Comparison of ENCODE assay signal across 1 cellular context in the genomic region with DNA sequence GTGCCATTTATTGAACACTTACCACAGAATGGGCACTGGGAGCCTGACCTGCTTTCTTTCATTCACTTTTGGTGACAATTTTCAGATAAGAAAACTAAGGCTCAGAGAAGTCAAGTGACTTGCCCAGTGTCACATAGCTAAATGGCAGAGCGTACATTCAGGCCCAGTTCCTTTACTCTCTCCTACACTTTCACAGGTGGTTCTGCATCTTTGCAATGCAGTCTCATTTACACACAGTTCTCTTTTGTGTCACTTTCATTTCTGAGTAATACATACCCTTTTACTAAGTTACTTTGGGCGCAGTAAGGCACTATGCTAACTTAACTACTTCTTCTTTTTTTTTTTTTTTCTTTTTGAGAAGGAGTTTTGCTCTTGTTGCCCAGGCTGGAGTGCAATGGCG.
TF ChIP-seq lines count a peak whose summit lies in the region.

No MANE protein-coding gene starts in this region.

TF ChIP-seq in GM12878, 131 proteins besides CTCF, POLR2A, EP300 and RAD21 (continued from another document and continues in another):
- TF ChIP-seq, protein P1, sequence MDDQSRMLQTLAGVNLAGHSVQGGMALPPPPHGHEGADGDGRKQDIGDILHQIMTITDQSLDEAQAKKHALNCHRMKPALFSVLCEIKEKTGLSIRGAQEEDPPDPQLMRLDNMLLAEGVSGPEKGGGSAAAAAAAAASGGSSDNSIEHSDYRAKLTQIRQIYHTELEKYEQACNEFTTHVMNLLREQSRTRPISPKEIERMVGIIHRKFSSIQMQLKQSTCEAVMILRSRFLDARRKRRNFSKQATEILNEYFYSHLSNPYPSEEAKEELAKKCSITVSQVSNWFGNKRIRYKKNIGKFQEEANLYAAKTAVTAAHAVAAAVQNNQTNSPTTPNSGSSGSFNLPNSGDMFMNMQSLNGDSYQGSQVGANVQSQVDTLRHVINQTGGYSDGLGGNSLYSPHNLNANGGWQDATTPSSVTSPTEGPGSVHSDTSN (IDR thresholded peaks at IDR 0.05; ENCODE audit: insufficient replicate concordance, low read depth, low read length): no peak
- TF ChIP-seq, protein P2, sequence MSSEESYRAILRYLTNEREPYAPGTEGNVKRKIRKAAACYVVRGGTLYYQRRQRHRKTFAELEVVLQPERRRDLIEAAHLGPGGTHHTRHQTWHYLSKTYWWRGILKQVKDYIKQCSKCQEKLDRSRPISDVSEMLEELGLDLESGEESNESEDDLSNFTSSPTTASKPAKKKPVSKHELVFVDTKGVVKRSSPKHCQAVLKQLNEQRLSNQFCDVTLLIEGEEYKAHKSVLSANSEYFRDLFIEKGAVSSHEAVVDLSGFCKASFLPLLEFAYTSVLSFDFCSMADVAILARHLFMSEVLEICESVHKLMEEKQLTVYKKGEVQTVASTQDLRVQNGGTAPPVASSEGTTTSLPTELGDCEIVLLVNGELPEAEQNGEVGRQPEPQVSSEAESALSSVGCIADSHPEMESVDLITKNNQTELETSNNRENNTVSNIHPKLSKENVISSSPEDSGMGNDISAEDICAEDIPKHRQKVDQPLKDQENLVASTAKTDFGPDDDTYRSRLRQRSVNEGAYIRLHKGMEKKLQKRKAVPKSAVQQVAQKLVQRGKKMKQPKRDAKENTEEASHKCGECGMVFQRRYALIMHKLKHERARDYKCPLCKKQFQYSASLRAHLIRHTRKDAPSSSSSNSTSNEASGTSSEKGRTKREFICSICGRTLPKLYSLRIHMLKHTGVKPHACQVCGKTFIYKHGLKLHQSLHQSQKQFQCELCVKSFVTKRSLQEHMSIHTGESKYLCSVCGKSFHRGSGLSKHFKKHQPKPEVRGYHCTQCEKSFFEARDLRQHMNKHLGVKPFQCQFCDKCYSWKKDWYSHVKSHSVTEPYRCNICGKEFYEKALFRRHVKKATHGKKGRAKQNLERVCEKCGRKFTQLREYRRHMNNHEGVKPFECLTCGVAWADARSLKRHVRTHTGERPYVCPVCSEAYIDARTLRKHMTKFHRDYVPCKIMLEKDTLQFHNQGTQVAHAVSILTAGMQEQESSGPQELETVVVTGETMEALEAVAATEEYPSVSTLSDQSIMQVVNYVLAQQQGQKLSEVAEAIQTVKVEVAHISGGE (CRISPR knock-in tag; IDR thresholded peaks at IDR 0.05): no peak
- TF ChIP-seq ZSCAN29 (IDR thresholded peaks at IDR 0.05) (no peak), STAT3 (IDR thresholded peaks at IDR 0.05; ENCODE audit: low read depth, low read length) (no peak), WRNIP1 (IDR thresholded peaks at IDR 0.05; ENCODE audit: borderline replicate concordance, low read depth, low read length) (no peak), FOS (IDR thresholded peaks at IDR 0.05; ENCODE audit: borderline replicate concordance, extremely low read depth, insufficient read length) (no peak), SIX5 (IDR thresholded peaks at IDR 0.05; ENCODE audit: low read depth, low read length, severe bottlenecking) (no peak), NFXL1 (IDR thresholded peaks at IDR 0.05; ENCODE audit: borderline replicate concordance) (no peak), MYB (IDR thresholded peaks at IDR 0.05; ENCODE audit: borderline replicate concordance, low read depth, low read length) (no peak), TBL1XR1 (IDR thresholded peaks at IDR 0.05; ENCODE audit: low read depth, low read length) (no peak), SMAD1 (IDR thresholded peaks at IDR 0.05; ENCODE audit: low read depth, partially characterized antibody) (no peak), KLF5 (IDR thresholded peaks at IDR 0.05; ENCODE audit: partially characterized antibody) (no peak), IKZF2 (IDR thresholded peaks at IDR 0.05) (peak in 1 of 2 experiments; percentile 40; a peak in 2 of 4 replicates), SMC3 (IDR thresholded peaks at IDR 0.05; ENCODE audit: borderline replicate concordance, low read length) (no peak), RB1 (IDR thresholded peaks at IDR 0.05; ENCODE audit: borderline replicate concordance) (no peak), HDAC6 (IDR thresholded peaks at IDR 0.05; ENCODE audit: unreplicated experiment) (no peak), NR2F1 (conservative IDR thresholded peaks at IDR 0.05) (0 out of 2 replicates have a peak, but pooled peaks have one; percentile 26), ZNF207 (IDR thresholded peaks at IDR 0.05; ENCODE audit: borderline replicate concordance) (no peak), SMAD5 (IDR thresholded peaks at IDR 0.05; ENCODE audit: low read depth) (no peak), HDGF (IDR thresholded peaks at IDR 0.05) (no peak), MTA2 (IDR thresholded peaks at IDR 0.05; ENCODE audit: low read depth) (peak; percentile 36; the same call in 1 of the 2 replicates), TARDBP (IDR thresholded peaks at IDR 0.05; ENCODE audit: borderline replicate concordance) (no peak), TCF12 (IDR thresholded peaks at IDR 0.05; ENCODE audit: low read depth, low read length) (no peak), CEBPB (IDR thresholded peaks at IDR 0.05; ENCODE audit: borderline replicate concordance in 1 of 2, low read depth in 2 of 2, low read length in 2 of 2) (no peak), RBBP5 (conservative IDR thresholded peaks at IDR 0.05) (no peak), LARP7 (IDR thresholded peaks at IDR 0.05) (no peak), JUNB (IDR thresholded peaks at IDR 0.05) (peak; percentile 53), ZBED1 (IDR thresholded peaks at IDR 0.05; ENCODE audit: borderline replicate concordance) (no peak)
- TF ChIP-seq, protein P3, sequence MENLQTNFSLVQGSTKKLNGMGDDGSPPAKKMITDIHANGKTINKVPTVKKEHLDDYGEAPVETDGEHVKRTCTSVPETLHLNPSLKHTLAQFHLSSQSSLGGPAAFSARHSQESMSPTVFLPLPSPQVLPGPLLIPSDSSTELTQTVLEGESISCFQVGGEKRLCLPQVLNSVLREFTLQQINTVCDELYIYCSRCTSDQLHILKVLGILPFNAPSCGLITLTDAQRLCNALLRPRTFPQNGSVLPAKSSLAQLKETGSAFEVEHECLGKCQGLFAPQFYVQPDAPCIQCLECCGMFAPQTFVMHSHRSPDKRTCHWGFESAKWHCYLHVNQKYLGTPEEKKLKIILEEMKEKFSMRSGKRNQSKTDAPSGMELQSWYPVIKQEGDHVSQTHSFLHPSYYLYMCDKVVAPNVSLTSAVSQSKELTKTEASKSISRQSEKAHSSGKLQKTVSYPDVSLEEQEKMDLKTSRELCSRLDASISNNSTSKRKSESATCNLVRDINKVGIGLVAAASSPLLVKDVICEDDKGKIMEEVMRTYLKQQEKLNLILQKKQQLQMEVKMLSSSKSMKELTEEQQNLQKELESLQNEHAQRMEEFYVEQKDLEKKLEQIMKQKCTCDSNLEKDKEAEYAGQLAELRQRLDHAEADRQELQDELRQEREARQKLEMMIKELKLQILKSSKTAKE (IDR thresholded peaks at IDR 0.05; ENCODE audit: low read depth, poor library complexity, severe bottlenecking): no peak
- TF ChIP-seq, protein P4, sequence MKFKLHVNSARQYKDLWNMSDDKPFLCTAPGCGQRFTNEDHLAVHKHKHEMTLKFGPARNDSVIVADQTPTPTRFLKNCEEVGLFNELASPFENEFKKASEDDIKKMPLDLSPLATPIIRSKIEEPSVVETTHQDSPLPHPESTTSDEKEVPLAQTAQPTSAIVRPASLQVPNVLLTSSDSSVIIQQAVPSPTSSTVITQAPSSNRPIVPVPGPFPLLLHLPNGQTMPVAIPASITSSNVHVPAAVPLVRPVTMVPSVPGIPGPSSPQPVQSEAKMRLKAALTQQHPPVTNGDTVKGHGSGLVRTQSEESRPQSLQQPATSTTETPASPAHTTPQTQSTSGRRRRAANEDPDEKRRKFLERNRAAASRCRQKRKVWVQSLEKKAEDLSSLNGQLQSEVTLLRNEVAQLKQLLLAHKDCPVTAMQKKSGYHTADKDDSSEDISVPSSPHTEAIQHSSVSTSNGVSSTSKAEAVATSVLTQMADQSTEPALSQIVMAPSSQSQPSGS (IDR thresholded peaks at IDR 0.05; ENCODE audit: low read length): 0 out of 2 replicates have a peak, but pooled peaks have one; percentile 47
- TF ChIP-seq, protein P5, sequence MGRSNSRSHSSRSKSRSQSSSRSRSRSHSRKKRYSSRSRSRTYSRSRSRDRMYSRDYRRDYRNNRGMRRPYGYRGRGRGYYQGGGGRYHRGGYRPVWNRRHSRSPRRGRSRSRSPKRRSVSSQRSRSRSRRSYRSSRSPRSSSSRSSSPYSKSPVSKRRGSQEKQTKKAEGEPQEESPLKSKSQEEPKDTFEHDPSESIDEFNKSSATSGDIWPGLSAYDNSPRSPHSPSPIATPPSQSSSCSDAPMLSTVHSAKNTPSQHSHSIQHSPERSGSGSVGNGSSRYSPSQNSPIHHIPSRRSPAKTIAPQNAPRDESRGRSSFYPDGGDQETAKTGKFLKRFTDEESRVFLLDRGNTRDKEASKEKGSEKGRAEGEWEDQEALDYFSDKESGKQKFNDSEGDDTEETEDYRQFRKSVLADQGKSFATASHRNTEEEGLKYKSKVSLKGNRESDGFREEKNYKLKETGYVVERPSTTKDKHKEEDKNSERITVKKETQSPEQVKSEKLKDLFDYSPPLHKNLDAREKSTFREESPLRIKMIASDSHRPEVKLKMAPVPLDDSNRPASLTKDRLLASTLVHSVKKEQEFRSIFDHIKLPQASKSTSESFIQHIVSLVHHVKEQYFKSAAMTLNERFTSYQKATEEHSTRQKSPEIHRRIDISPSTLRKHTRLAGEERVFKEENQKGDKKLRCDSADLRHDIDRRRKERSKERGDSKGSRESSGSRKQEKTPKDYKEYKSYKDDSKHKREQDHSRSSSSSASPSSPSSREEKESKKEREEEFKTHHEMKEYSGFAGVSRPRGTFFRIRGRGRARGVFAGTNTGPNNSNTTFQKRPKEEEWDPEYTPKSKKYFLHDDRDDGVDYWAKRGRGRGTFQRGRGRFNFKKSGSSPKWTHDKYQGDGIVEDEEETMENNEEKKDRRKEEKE (IDR thresholded peaks at IDR 0.05): no peak
- TF ChIP-seq, protein P6, sequence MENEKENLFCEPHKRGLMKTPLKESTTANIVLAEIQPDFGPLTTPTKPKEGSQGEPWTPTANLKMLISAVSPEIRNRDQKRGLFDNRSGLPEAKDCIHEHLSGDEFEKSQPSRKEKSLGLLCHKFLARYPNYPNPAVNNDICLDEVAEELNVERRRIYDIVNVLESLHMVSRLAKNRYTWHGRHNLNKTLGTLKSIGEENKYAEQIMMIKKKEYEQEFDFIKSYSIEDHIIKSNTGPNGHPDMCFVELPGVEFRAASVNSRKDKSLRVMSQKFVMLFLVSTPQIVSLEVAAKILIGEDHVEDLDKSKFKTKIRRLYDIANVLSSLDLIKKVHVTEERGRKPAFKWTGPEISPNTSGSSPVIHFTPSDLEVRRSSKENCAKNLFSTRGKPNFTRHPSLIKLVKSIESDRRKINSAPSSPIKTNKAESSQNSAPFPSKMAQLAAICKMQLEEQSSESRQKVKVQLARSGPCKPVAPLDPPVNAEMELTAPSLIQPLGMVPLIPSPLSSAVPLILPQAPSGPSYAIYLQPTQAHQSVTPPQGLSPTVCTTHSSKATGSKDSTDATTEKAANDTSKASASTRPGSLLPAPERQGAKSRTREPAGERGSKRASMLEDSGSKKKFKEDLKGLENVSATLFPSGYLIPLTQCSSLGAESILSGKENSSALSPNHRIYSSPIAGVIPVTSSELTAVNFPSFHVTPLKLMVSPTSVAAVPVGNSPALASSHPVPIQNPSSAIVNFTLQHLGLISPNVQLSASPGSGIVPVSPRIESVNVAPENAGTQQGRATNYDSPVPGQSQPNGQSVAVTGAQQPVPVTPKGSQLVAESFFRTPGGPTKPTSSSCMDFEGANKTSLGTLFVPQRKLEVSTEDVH (IDR thresholded peaks at IDR 0.05; ENCODE audit: low read depth, partially characterized antibody): no peak
- TF ChIP-seq, protein P7, sequence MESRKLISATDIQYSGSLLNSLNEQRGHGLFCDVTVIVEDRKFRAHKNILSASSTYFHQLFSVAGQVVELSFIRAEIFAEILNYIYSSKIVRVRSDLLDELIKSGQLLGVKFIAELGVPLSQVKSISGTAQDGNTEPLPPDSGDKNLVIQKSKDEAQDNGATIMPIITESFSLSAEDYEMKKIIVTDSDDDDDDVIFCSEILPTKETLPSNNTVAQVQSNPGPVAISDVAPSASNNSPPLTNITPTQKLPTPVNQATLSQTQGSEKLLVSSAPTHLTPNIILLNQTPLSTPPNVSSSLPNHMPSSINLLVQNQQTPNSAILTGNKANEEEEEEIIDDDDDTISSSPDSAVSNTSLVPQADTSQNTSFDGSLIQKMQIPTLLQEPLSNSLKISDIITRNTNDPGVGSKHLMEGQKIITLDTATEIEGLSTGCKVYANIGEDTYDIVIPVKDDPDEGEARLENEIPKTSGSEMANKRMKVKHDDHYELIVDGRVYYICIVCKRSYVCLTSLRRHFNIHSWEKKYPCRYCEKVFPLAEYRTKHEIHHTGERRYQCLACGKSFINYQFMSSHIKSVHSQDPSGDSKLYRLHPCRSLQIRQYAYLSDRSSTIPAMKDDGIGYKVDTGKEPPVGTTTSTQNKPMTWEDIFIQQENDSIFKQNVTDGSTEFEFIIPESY (IDR thresholded peaks at IDR 0.05): no peak
- TF ChIP-seq, protein P8, sequence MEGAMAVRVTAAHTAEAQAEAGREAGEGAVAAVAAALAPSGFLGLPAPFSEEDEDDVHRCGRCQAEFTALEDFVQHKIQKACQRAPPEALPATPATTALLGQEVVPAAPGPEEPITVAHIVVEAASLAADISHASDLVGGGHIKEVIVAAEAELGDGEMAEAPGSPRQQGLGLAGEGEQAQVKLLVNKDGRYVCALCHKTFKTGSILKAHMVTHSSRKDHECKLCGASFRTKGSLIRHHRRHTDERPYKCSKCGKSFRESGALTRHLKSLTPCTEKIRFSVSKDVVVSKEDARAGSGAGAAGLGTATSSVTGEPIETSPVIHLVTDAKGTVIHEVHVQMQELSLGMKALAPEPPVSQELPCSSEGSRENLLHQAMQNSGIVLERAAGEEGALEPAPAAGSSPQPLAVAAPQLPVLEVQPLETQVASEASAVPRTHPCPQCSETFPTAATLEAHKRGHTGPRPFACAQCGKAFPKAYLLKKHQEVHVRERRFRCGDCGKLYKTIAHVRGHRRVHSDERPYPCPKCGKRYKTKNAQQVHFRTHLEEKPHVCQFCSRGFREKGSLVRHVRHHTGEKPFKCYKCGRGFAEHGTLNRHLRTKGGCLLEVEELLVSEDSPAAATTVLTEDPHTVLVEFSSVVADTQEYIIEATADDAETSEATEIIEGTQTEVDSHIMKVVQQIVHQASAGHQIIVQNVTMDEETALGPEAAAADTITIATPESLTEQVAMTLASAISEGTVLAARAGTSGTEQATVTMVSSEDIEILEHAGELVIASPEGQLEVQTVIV (IDR thresholded peaks at IDR 0.05; ENCODE audit: borderline replicate concordance, partially characterized antibody): no peak
